11 cellular contexts compared by ENCODE assay signal in genomic region chr20:50107086-50107645, GRCh38. TPM values are rescaled to one million over a fixed set of nuclear protein-coding genes. Genes with fewer than 3 reads are reported as not detected.
A peak's percentile ranks its signal among the peaks of the same experiment; 100 is the strongest.
DNase-seq lines count a peak whose midpoint lies in the region; ATAC-seq and TF ChIP-seq lines count a peak whose summit lies in the region.
"Had no signal": no experiment of that assay in that cellular context is flagged by ENCODE, and none has a peak within 500 bp of the region (broad histone marks: within the 10 kb centered on the region; RNA-seq: fewer than 3 reads in every experiment).

No MANE protein-coding gene starts in this region.

- H3K36me3 Mint-ChIP-seq in activated naive CD8-positive, alpha-beta T cell = peaks cover 7% of the 10 kb centered on the region
- peaks cover 50% of the 10 kb centered on the region for H3K36me3 Mint-ChIP-seq in activated naive CD8-positive, alpha-beta T cell treated with anti-CD3 and anti-CD28 coated beads, Interleukin-2, amount 50 U/mL, for 24 hours (ENCODE audit: low read depth)
- no peaks in the 10 kb centered on the region for H3K36me3 Mint-ChIP-seq in natural killer cell
- H3K36me3 Mint-ChIP-seq in type B pancreatic cell = peaks cover 20% of the 10 kb centered on the region

- ATAC-seq in activated naive CD8-positive, alpha-beta T cell treated with anti-CD3 and anti-CD28 coated beads, Interleukin-2, amount 50 U/mL, for 24 hours = no peak
- ATAC-seq in natural killer cell (no peak), GM21515 (IDR thresholded peaks at IDR 0.05; ENCODE audit: unreplicated experiment) (no peak)

- DNase-seq in activated naive CD8-positive, alpha-beta T cell treated with anti-CD3 and anti-CD28 coated beads, Interleukin-2, amount 50 U/mL, for 24 hours = no peak
- DNase-seq in astrocyte of the hippocampus (ENCODE audit: low read depth, low spot score) (peak; percentile 41), natural killer cell (no peak), type B pancreatic cell (ENCODE audit: extremely low spot score, unreplicated experiment) (no peak), cerebellar nuclear complex (lab: John Stamatoyannopoulos, UW) (no peak), NCI-H1694 (lab: John Stamatoyannopoulos, UW) (no peak)
- DNase-seq: DMS 273 treated with DMSO at 0.1 percent for 48 hours; NK-92 treated with Interleukin-12 subunit alpha and Interleukin-12 subunit beta, amount 100 ng/mL, for 24 hours had no signal

- H3K4me1 Mint-ChIP-seq in activated naive CD8-positive, alpha-beta T cell (ENCODE audit: low read depth) = peaks cover 85% of the 10 kb centered on the region
- peaks cover 85% of the 10 kb centered on the region for H3K4me1 Mint-ChIP-seq in activated naive CD8-positive, alpha-beta T cell treated with anti-CD3 and anti-CD28 coated beads, Interleukin-2, amount 50 U/mL, for 24 hours
- H3K4me1 Mint-ChIP-seq in natural killer cell = peaks cover 77 to 83% of the 10 kb centered on the region in 2 donors
- peaks cover 54% of the 10 kb centered on the region for H3K4me1 Mint-ChIP-seq in type B pancreatic cell (ENCODE audit: unreplicated experiment)

- intact Hi-C loops in natural killer cell (cut with micrococcal nuclease) = no loop called here

- H3K9me3 Mint-ChIP-seq in activated naive CD8-positive, alpha-beta T cell (ENCODE audit: low read depth) = no peaks in the 10 kb centered on the region
- no peaks in the 10 kb centered on the region for H3K9me3 Mint-ChIP-seq in activated naive CD8-positive, alpha-beta T cell treated with anti-CD3 and anti-CD28 coated beads, Interleukin-2, amount 50 U/mL, for 24 hours
- H3K9me3 Mint-ChIP-seq in natural killer cell (no peaks in the 10 kb centered on the region), type B pancreatic cell (no peaks in the 10 kb centered on the region)
- H3K9me3 Mint-ChIP-seq: nephron had no signal

- H3K4me3 Mint-ChIP-seq in activated naive CD8-positive, alpha-beta T cell = no peak overlapping the region
- no peak overlapping the region for H3K4me3 Mint-ChIP-seq in activated naive CD8-positive, alpha-beta T cell treated with anti-CD3 and anti-CD28 coated beads, Interleukin-2, amount 50 U/mL, for 24 hours
- H3K4me3 Mint-ChIP-seq in natural killer cell = peak overlapping the region; percentile 53
- no peak overlapping the region for H3K4me3 Mint-ChIP-seq in type B pancreatic cell

- no peak for TF ChIP-seq CTCF in natural killer cell (IDR thresholded peaks at IDR 0.05)
- TF ChIP-seq CTCF in type B pancreatic cell (conservative IDR thresholded peaks at IDR 0.05) = no peak

- H3K27me3 Mint-ChIP-seq in activated naive CD8-positive, alpha-beta T cell = no peaks in the 10 kb centered on the region
- H3K27me3 Mint-ChIP-seq in activated naive CD8-positive, alpha-beta T cell treated with anti-CD3 and anti-CD28 coated beads, Interleukin-2, amount 50 U/mL, for 24 hours = no peaks in the 10 kb centered on the region
- H3K27me3 Mint-ChIP-seq in natural killer cell (ENCODE audit: low read depth in 2 of 2) = no peaks in the 10 kb centered on the region
- no peaks in the 10 kb centered on the region for H3K27me3 Mint-ChIP-seq in type B pancreatic cell

- H3K27ac Mint-ChIP-seq in activated naive CD8-positive, alpha-beta T cell = peak overlapping the region; percentile 56
- H3K27ac Mint-ChIP-seq in activated naive CD8-positive, alpha-beta T cell treated with anti-CD3 and anti-CD28 coated beads, Interleukin-2, amount 50 U/mL, for 24 hours = no peak overlapping the region
- H3K27ac Mint-ChIP-seq in natural killer cell = peak overlapping the region; percentile 95 to 99
- peak overlapping the region; percentile 92 for H3K27ac Mint-ChIP-seq in type B pancreatic cell

RNA-seq across cellular contexts. Expression of gene UBE2V1, which starts 5.8 kb away (rescaled TPM):
- total RNA-seq in natural killer cell = 100 to 1,000 TPM; 194 to 238 (median 236) TPM
- 90.5 and 117 TPM in 2 replicates for total RNA-seq in type B pancreatic cell (ENCODE audit: low replicate concordance)

RNA-seq across cellular contexts. Expression of gene PEDS1, which starts 46.4 kb away (rescaled TPM):
- total RNA-seq in natural killer cell (10 to 100 TPM; 27.4 to 32.8 (median 31.5) TPM), type B pancreatic cell (ENCODE audit: low replicate concordance) (29.9 and 42.9 TPM in 2 replicates)
